In the genomic region with DNA sequence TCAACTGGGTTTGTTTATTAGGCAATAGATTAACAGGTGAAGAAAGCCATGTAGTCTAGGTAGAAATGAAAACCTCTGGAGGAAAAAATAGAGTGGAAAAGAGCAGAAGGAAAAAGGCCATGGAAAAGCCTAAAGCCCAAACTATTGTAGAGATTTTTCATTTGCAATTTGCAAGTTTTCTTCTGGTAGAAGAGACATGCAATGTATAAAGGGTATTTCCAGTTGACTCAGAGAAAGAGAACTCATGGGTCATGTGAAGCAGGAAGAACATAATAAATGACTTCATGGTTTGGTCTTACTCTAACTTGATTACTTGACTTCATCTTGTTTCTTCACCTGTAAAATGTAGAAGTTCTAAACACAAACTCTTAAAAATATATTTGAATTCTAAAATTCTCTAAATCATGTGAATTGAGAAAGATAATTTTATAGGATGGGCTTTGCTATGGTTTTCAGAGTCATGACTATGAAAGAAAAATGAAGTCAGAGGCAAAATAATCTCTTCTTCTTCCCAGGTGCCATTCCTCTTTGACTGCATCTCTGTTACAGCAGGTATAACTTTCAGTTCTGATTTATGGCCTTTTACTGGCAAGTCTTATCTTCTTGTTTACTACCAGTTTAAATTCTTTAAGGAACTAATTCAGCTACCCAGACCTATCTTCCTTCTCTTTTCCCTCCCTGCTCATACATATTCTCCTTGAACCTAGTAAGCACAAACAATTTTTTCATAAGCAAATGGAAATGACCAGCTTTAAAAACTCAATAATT, we compare ENCODE assay signal across 9 cellular contexts.
DNase-seq lines count a peak whose midpoint lies in the region; ATAC-seq and FAIRE-seq lines count a peak whose summit lies in the region.
"Had no signal": no experiment of that assay in that cellular context is flagged by ENCODE, and none has a peak within 500 bp of the region (broad histone marks: within the 10 kb centered on the region; RNA-seq: fewer than 3 reads in every experiment).

No MANE protein-coding gene starts in this region.

- H3K27me3 ChIP-seq in HAP-1 (ENCODE audit: low read depth), result no peaks in the 10 kb centered on the region

- H3K4me1 ChIP-seq in HAP-1, result peaks cover 17% of the 10 kb centered on the region

- H3K4me3 ChIP-seq in HAP-1, result no peak overlapping the region

- in situ Hi-C loops in HAP-1 (cut with MboI; ENCODE audit: low sequenced_read_pairs), result no loop called here

- ATAC-seq in GM18498 (IDR thresholded peaks at IDR 0.05; ENCODE audit: unreplicated experiment), result peak; percentile 85
- ATAC-seq in GM21619 (IDR thresholded peaks at IDR 0.05; ENCODE audit: unreplicated experiment), result peak; percentile 87
- ATAC-seq in HG03575 (IDR thresholded peaks at IDR 0.05; ENCODE audit: extremely low read depth, insufficient number of reproducible peaks, low FRiP score, unreplicated experiment), result peak; percentile 91

- DNase-seq in HuH-7.5 (ENCODE audit: low spot score), result no peak
- no peak for DNase-seq in OCI-M1 (lab: John Stamatoyannopoulos, UW)
- no peak for DNase-seq in inferior parietal cortex (ENCODE audit: extremely low spot score)
- DNase-seq in HAP-1 (ENCODE audit: low spot score in 2 of 2), result no peak
- DNase-seq: activated gamma-delta T cell had no signal

- H3K36me3 ChIP-seq in HAP-1 (replicated peaks), result no peaks in the 10 kb centered on the region

- peak; percentile 58 for FAIRE-seq in islet of Langerhans (lab: Jason Lieb, UNC)

- no peaks in the 10 kb centered on the region for H3K9me3 ChIP-seq in HAP-1
